Comparison of ENCODE assay signal across 8 cellular contexts in genomic region chr2:10295659-10296058, GRCh38. TPM values are rescaled to one million over a fixed set of nuclear protein-coding genes. Genes with fewer than 3 reads are reported as not detected.
A peak's percentile ranks its signal among the peaks of the same experiment; 100 is the strongest.
DNase-seq lines count a peak whose midpoint lies in the region; ATAC-seq, FAIRE-seq and TF ChIP-seq lines count a peak whose summit lies in the region.
"Not testable (repeated sequence)": the region's sequence is repeated elsewhere in the genome, so short reads cannot be mapped to it uniquely, and the experiment has no call there.

No MANE protein-coding gene starts in this region.

- not testable (repeated sequence) for H3K18ac ChIP-seq in IMR-90 (ENCODE audit: low read depth, low read length); H1 (ENCODE audit: extremely low read depth, low read length); mesenchymal stem cell (ENCODE audit: low read depth in 1 of 2, low read length in 2 of 2); trophoblast cell (ENCODE audit: low read length)

- not testable (repeated sequence) for H3K4ac ChIP-seq in IMR-90 (ENCODE audit: low read depth, low read length); H1 (replicated peaks; ENCODE audit: insufficient read length, low read depth, low read length); mesenchymal stem cell (ENCODE audit: low read depth in 1 of 2, low read length in 2 of 2); trophoblast cell (ENCODE audit: low read depth, low read length)

- not testable (repeated sequence) for H2AFZ ChIP-seq in IMR-90 (replicated peaks; ENCODE audit: low read length, poor library complexity); H1 (ENCODE audit: low read length); mesenchymal stem cell (ENCODE audit: low read depth, low read length); trophoblast cell (ENCODE audit: insufficient read depth, low read length, poor library complexity)

- TF ChIP-seq POLR2A in IMR-90 (IDR thresholded peaks at IDR 0.05; ENCODE audit: low read depth, low read length); H1 (IDR thresholded peaks at IDR 0.05; ENCODE audit: control extremely low read depth in 1 of 2, low read depth in 2 of 2, low read length in 2 of 2): not testable (repeated sequence)

- not testable (repeated sequence) for TF ChIP-seq EP300 in H1 (IDR thresholded peaks at IDR 0.05; ENCODE audit: borderline replicate concordance in 1 of 2, low read depth in 2 of 2, low read length in 2 of 2)

- H3K4me1 ChIP-seq in Caco-2; IMR-90 (ENCODE audit: control insufficient read depth, insufficient read depth, low read length); mesenchymal stem cell (ENCODE audit: control insufficient read depth, insufficient read depth, low read depth, low read length): not testable (repeated sequence)
- peaks cover 0 to 10% (median 4%) of the 10 kb centered on the region in 4 experiments; a peak in 3 of 7 replicates for H3K4me1 ChIP-seq in H1 (replicated peaks in 1 of 4; ENCODE audit: control insufficient read depth in 3 of 4, insufficient read depth in 4 of 4, low read length in 3 of 4)
- H3K4me1 ChIP-seq in trophoblast cell (ENCODE audit: control insufficient read depth in 1 of 2, insufficient read depth in 2 of 2, low read length in 2 of 2) = peaks cover 17% of the 10 kb centered on the region in 2 experiments

- not testable (repeated sequence) for H2BK120ac ChIP-seq in IMR-90 (ENCODE audit: low read depth, low read length); H1 (replicated peaks; ENCODE audit: low read depth, low read length); mesenchymal stem cell (ENCODE audit: low read depth, low read length); trophoblast cell (ENCODE audit: insufficient read depth, low read length, poor library complexity)

- not testable (repeated sequence) for H4K5ac ChIP-seq in IMR-90 (ENCODE audit: low read depth, low read length); H1 (ENCODE audit: insufficient read length, low read depth, low read length)

- TF ChIP-seq RAD21 in IMR-90 (IDR thresholded peaks at IDR 0.05; ENCODE audit: low read length); H1 (IDR thresholded peaks at IDR 0.05 in 1 of 2, conservative IDR thresholded peaks at IDR 0.05 in 1 of 2; ENCODE audit: low read depth in 2 of 2, low read length in 2 of 2): not testable (repeated sequence)

- not testable (repeated sequence) for H3K4me3 ChIP-seq in Caco-2 (ENCODE audit: low read depth, low read length); IMR-90 (ENCODE audit: insufficient read depth, low read depth, low read length); H1 (ENCODE audit: extremely low read depth in 1 of 4, insufficient read depth in 2 of 4, low read depth in 3 of 4, low read length in 4 of 4); mesenchymal stem cell (ENCODE audit: insufficient read depth in 1 of 2, low read depth in 1 of 2, low read length in 2 of 2); trophoblast cell (ENCODE audit: low read depth, low read length)

- H2BK5ac ChIP-seq in IMR-90 (ENCODE audit: low read depth, low read length, poor library complexity, severe bottlenecking); H1 (ENCODE audit: low read depth, low read length); mesenchymal stem cell (ENCODE audit: low read depth, low read length, poor library complexity, severe bottlenecking): not testable (repeated sequence)
- H2BK5ac ChIP-seq in trophoblast cell (ENCODE audit: low read depth, low read length, poor library complexity) = peak overlapping the region; percentile 51

- ATAC-seq in IMR-90 (ENCODE audit: low read depth) = not testable (repeated sequence)

- not testable (repeated sequence) for H3K9ac ChIP-seq in IMR-90 (ENCODE audit: low read depth, low read length); H1 (replicated peaks in 1 of 4; ENCODE audit: extremely low read depth in 1 of 4, low read depth in 3 of 4, low read length in 3 of 4); mesenchymal stem cell (ENCODE audit: low read length); trophoblast cell (ENCODE audit: low read length)

- H3K4me3 Mint-ChIP-seq in CD14-positive monocyte; Caco-2 (ENCODE audit: unreplicated experiment); activated CD4-positive, alpha-beta memory T cell treated with anti-CD3 and anti-CD28 coated beads for 36 hours: not testable (repeated sequence)

- H3K4me1 Mint-ChIP-seq in CD14-positive monocyte = peaks cover 50% of the 10 kb centered on the region
- not testable (repeated sequence) for H3K4me1 Mint-ChIP-seq in Caco-2 (ENCODE audit: low read depth, unreplicated experiment)
- H3K4me1 Mint-ChIP-seq in activated CD4-positive, alpha-beta memory T cell treated with anti-CD3 and anti-CD28 coated beads for 36 hours (ENCODE audit: low read depth) = peaks cover 31% of the 10 kb centered on the region

- not testable (repeated sequence) for H4K20me1 ChIP-seq in IMR-90 (ENCODE audit: insufficient read depth, low read length); H1 (replicated peaks in 1 of 2; ENCODE audit: control insufficient read depth in 1 of 2, insufficient read depth in 2 of 2, low read length in 2 of 2)

- not testable (repeated sequence) for H3K27me3 ChIP-seq in Caco-2 (replicated peaks; ENCODE audit: control insufficient read depth, insufficient read depth, low read length); IMR-90 (ENCODE audit: control insufficient read depth, insufficient read depth, low read length); H1 (replicated peaks in 1 of 4; ENCODE audit: control insufficient read depth in 3 of 4, extremely low read depth in 1 of 4, insufficient read depth in 3 of 4, low read length in 3 of 4); mesenchymal stem cell (ENCODE audit: control insufficient read depth in 1 of 2, insufficient read depth in 1 of 2, low read length in 2 of 2); trophoblast cell (ENCODE audit: insufficient read depth, low read length)

- not testable (repeated sequence) for H3K14ac ChIP-seq in IMR-90 (replicated peaks; ENCODE audit: low read depth, low read length); H1 (ENCODE audit: insufficient read length); mesenchymal stem cell (ENCODE audit: low read length in 2 of 2); trophoblast cell (ENCODE audit: low read length)

- dilution Hi-C loops in IMR-90 (cut with HindIII; ENCODE audit: low sequenced_read_pairs, unreplicated experiment) = not testable (repeated sequence)

- not testable (repeated sequence) for H3K27me3 Mint-ChIP-seq in CD14-positive monocyte (ENCODE audit: low read depth in 3 of 3); Caco-2 (ENCODE audit: insufficient read depth, unreplicated experiment); activated CD4-positive, alpha-beta memory T cell treated with anti-CD3 and anti-CD28 coated beads for 36 hours

- H2AK9ac ChIP-seq in IMR-90 (replicated peaks; ENCODE audit: low read depth, low read length, poor library complexity) = not testable (repeated sequence)

- not testable (repeated sequence) for H3K79me2 ChIP-seq in H1 (ENCODE audit: control insufficient read depth in 1 of 2, insufficient read depth in 2 of 2, low read length in 2 of 2); trophoblast cell (ENCODE audit: control insufficient read depth, insufficient read depth, low read length, poor library complexity)

- H3K9me3 ChIP-seq in Caco-2 = peaks cover 26% of the 10 kb centered on the region
- H3K9me3 ChIP-seq in IMR-90 (ENCODE audit: control insufficient read depth, insufficient read depth, low read length); H1 (ENCODE audit: insufficient read depth in 2 of 2, low read depth in 1 of 2, low read length in 1 of 2); trophoblast cell (ENCODE audit: insufficient read depth, low read depth, low read length): not testable (repeated sequence)
- peaks cover 17% of the 10 kb centered on the region for H3K9me3 ChIP-seq in mesenchymal stem cell (ENCODE audit: control insufficient read depth, low read length)

- not testable (repeated sequence) for H3K36me3 Mint-ChIP-seq in CD14-positive monocyte; Caco-2 (ENCODE audit: insufficient read depth, unreplicated experiment); activated CD4-positive, alpha-beta memory T cell treated with anti-CD3 and anti-CD28 coated beads for 36 hours

- H4K12ac ChIP-seq in trophoblast cell (ENCODE audit: low read depth, low read length) = not testable (repeated sequence)

- not testable (repeated sequence) for H4K91ac ChIP-seq in IMR-90 (ENCODE audit: insufficient read depth, low read depth, low read length); H1 (replicated peaks; ENCODE audit: insufficient read length, low read length); mesenchymal stem cell (ENCODE audit: low read length); trophoblast cell (ENCODE audit: low read depth, low read length)

- H2BK20ac ChIP-seq in IMR-90 (ENCODE audit: low read depth, low read length); H1 (ENCODE audit: low read length): not testable (repeated sequence)

- H3K23me2 ChIP-seq in H1 (ENCODE audit: low read depth, low read length) = not testable (repeated sequence)

- not testable (repeated sequence) for BruUV-seq in Caco-2 (replicated peaks; lab: Mats Ljungman, UMichigan); IMR-90 (replicated peaks; lab: Mats Ljungman, UMichigan)

- not testable (repeated sequence) for H3K23ac ChIP-seq in IMR-90 (ENCODE audit: low read depth, low read length); H1 (ENCODE audit: insufficient read length); mesenchymal stem cell (ENCODE audit: low read length in 2 of 2); trophoblast cell (ENCODE audit: low read length)

- H4K8ac ChIP-seq in IMR-90 (ENCODE audit: low read depth in 2 of 2, low read length in 2 of 2); H1 (ENCODE audit: extremely low read depth, insufficient read depth, low read length); mesenchymal stem cell (ENCODE audit: low read length); trophoblast cell (ENCODE audit: low read depth, low read length): not testable (repeated sequence)

- not testable (repeated sequence) for H3K36me3 ChIP-seq in Caco-2 (ENCODE audit: control insufficient read depth, insufficient read depth, low read length); IMR-90 (ENCODE audit: control insufficient read depth, insufficient read depth, low read length); H1 (ENCODE audit: control insufficient read depth in 2 of 4, insufficient read depth in 4 of 4, low read length in 3 of 4); mesenchymal stem cell (ENCODE audit: control insufficient read depth in 1 of 2, insufficient read depth in 2 of 2, low read depth in 1 of 2, low read length in 2 of 2); trophoblast cell (ENCODE audit: control insufficient read depth in 1 of 2, insufficient read depth in 2 of 2, low read length in 2 of 2)

- H2AK5ac ChIP-seq in IMR-90 (ENCODE audit: low read depth, low read length) = peak overlapping the region; percentile 79; the same call in 1 of the 2 replicates
- not testable (repeated sequence) for H2AK5ac ChIP-seq in H1 (ENCODE audit: low read depth, low read length); mesenchymal stem cell (ENCODE audit: low read length, severe bottlenecking); trophoblast cell (ENCODE audit: low read length)

- no CpG with 5 or more reads among the region's 4 CpGs for WGBS in IMR-90 (ENCODE audit: extremely low coverage in 2 of 2, insufficient read length in 1 of 2), 2 experiments
- 91% methylated on average over 4 of the region's 4 CpGs; no CpG with 5 or more reads in 1 of the 2 experiments for WGBS in H1 (ENCODE audit: extremely low coverage in 1 of 2, insufficient coverage in 1 of 2, insufficient read length in 1 of 2, insufficient replicate concordance in 2 of 2, low coverage in 1 of 2, low lambda C conversion rate in 2 of 2, missing lambda C conversion rate in 1 of 2), 2 experiments
- 90% methylated on average over 2 of the region's 4 CpGs for WGBS in mesenchymal stem cell
- WGBS in trophoblast cell (ENCODE audit: extremely low coverage, insufficient coverage, insufficient read length) = no CpG with 5 or more reads among the region's 4 CpGs

- POLR2A ChIA-PET in Caco-2 (lab: Charles Lee); IMR-90 (lab: Charles Lee; ENCODE audit: unreplicated experiment); activated CD4-positive, alpha-beta memory T cell treated with anti-CD3 and anti-CD28 coated beads for 36 hours (lab: Charles Lee): not testable (repeated sequence)
- POLR2A ChIA-PET in H1 (lab: Charles Lee; ENCODE audit: partially characterized antibody) = interaction anchor here (0.6 to 1.7 kb wide), 3 partner anchors 9 to 125 kb away, joined by 3 to 5 read pairs (median 4); no protein-coding TSS in a partner anchor

- H3K4me2 ChIP-seq in IMR-90 (ENCODE audit: low read depth, low read length); H1 (ENCODE audit: insufficient read depth in 1 of 2, low read depth in 2 of 2, low read length in 2 of 2); mesenchymal stem cell (ENCODE audit: low read length, poor library complexity, severe bottlenecking); trophoblast cell (ENCODE audit: low read length): not testable (repeated sequence)

- not testable (repeated sequence) for DNase-seq in CD14-positive monocyte (ENCODE audit: low spot score); Caco-2; IMR-90; activated CD4-positive, alpha-beta memory T cell treated with anti-CD3 and anti-CD28 coated beads for 36 hours; H1 (ENCODE audit: low read depth in 1 of 2, low spot score in 2 of 2)
- DNase-seq in RKO (ENCODE audit: low spot score) = peak; percentile 23
- DNase-seq in mesenchymal stem cell = peak; percentile 34
- peak in 1 of 2 donors; percentile 49 for DNase-seq in trophoblast cell

- TF ChIP-seq CTCF in CD14-positive monocyte (IDR thresholded peaks at IDR 0.05); Caco-2 (IDR thresholded peaks at IDR 0.05; ENCODE audit: insufficient read depth in 1 of 2, low read depth in 1 of 2, low read length in 1 of 2, severe bottlenecking in 1 of 2, unreplicated experiment in 1 of 2); IMR-90 (conservative IDR thresholded peaks at IDR 0.05; ENCODE audit: low read depth, low read length); H1 (IDR thresholded peaks at IDR 0.05; ENCODE audit: control extremely low read depth in 1 of 3, insufficient read depth in 1 of 3, low read depth in 1 of 3, low read length in 3 of 3): not testable (repeated sequence)

- CTCF ChIA-PET in Caco-2 (lab: Charles Lee) = not testable (repeated sequence)
- CTCF ChIA-PET in IMR-90 (lab: Yijun Ruan, JAX) (interaction anchor here (0.5 to 0.6 kb wide), 2 partner anchors 12 to 24 kb away, joined by 3 to 5 read pairs; no protein-coding TSS in a partner anchor), H1 (lab: Charles Lee; ENCODE audit: partially characterized antibody) (interaction anchor here (0.5 to 2.8 kb wide), 9 partner anchors 7 to 223 kb away, joined by 3 to 12 read pairs (median 3); no protein-coding TSS in a partner anchor)
- CTCF ChIA-PET in activated CD4-positive, alpha-beta memory T cell treated with anti-CD3 and anti-CD28 coated beads for 36 hours (lab: Charles Lee) = interaction anchor here (0.6 to 2.0 kb wide), 2 partner anchors 113 to 123 kb away, joined by 4 to 7 read pairs; no protein-coding TSS in a partner anchor

- in situ Hi-C loops in IMR-90 (cut with MboI; ENCODE audit: low sequenced_read_pairs) = not testable (repeated sequence)

- not testable (repeated sequence) for H3K9me3 Mint-ChIP-seq in CD14-positive monocyte
- H3K9me3 Mint-ChIP-seq in Caco-2 (ENCODE audit: unreplicated experiment) = peaks cover 22% of the 10 kb centered on the region
- peaks cover 10% of the 10 kb centered on the region for H3K9me3 Mint-ChIP-seq in activated CD4-positive, alpha-beta memory T cell treated with anti-CD3 and anti-CD28 coated beads for 36 hours

- not testable (repeated sequence) for H2BK15ac ChIP-seq in IMR-90 (ENCODE audit: low read depth, low read length); H1 (ENCODE audit: low read length); mesenchymal stem cell (ENCODE audit: low read depth, poor library complexity, severe bottlenecking)

- H3K27ac Mint-ChIP-seq in CD14-positive monocyte (peak overlapping the region in 4 of 7 donors; percentile 7 to 69 (median 22)), Caco-2 (ENCODE audit: unreplicated experiment) (peak overlapping the region; percentile 15)
- H3K27ac Mint-ChIP-seq in activated CD4-positive, alpha-beta memory T cell treated with anti-CD3 and anti-CD28 coated beads for 36 hours = peak overlapping the region; percentile 18

- H3K79me1 ChIP-seq in IMR-90 (ENCODE audit: low read depth in 1 of 2, low read length in 2 of 2); H1 (ENCODE audit: low read depth, low read length); mesenchymal stem cell (replicated peaks; ENCODE audit: low read length, poor library complexity, severe bottlenecking): not testable (repeated sequence)
- peaks cover 12% of the 10 kb centered on the region for H3K79me1 ChIP-seq in trophoblast cell (ENCODE audit: low read length)

- not testable (repeated sequence) for H3K27ac ChIP-seq in IMR-90 (ENCODE audit: insufficient read depth, low read length); H1 (ENCODE audit: low read depth, low read length); mesenchymal stem cell (ENCODE audit: low read length, poor library complexity, severe bottlenecking); trophoblast cell (ENCODE audit: low read depth, low read length)

- H3K56ac ChIP-seq in IMR-90 (ENCODE audit: extremely low read depth, insufficient read depth, low read length); H1 (replicated peaks; ENCODE audit: insufficient read length, low read depth, low read length): not testable (repeated sequence)

- not testable (repeated sequence) for H3K9me1 ChIP-seq in IMR-90 (ENCODE audit: insufficient read depth, low read length)

- intact Hi-C loops in CD14-positive monocyte (cut with micrococcal nuclease); Caco-2 (cut with micrococcal nuclease; ENCODE audit: unreplicated experiment); IMR-90 (cut with micrococcal nuclease); activated CD4-positive, alpha-beta memory T cell treated with anti-CD3 and anti-CD28 coated beads for 36 hours (cut with micrococcal nuclease): not testable (repeated sequence)

- not testable (repeated sequence) for H2BK12ac ChIP-seq in H1 (ENCODE audit: low read depth, low read length); mesenchymal stem cell (ENCODE audit: low read length in 2 of 2); trophoblast cell (ENCODE audit: low read length)

- not testable (repeated sequence) for FAIRE-seq in H1 (lab: Jason Lieb, UNC)

RNA-seq across cellular contexts. Expression of gene HPCAL1, which starts 7.0 kb away (rescaled TPM):
- polyA plus RNA-seq in CD14-positive monocyte (10 to 100 TPM; 98.0 to 99.5 TPM), IMR-90 (2012; rRNA removed) (31.0 and 33.7 TPM in 2 replicates), H1 (2011; rRNA removed) (5.8 and 11.5 TPM in 2 replicates)
- total RNA-seq in Caco-2 (2022) (26.3 and 26.9 TPM in 2 replicates), IMR-90 (2012; rRNA removed) (8.2 and 9.4 TPM in 2 replicates)
- 25.5 and 52.7 TPM in 2 replicates for polyA plus RNA-seq in IMR-90 (2012; cell fraction: cytosol; rRNA removed)
- polyA plus RNA-seq in IMR-90 (2012; cell fraction: nucleus; rRNA removed; ENCODE audit: low replicate concordance) = 18.3 and 34.8 TPM in 2 replicates
- total RNA-seq in activated CD4-positive, alpha-beta memory T cell treated with anti-CD3 and anti-CD28 coated beads for 36 hours = 10 to 100 TPM; 82.2 to 82.6 TPM
- total RNA-seq in H1 (2021; fragmentation: NEBNext Ultra II Directional; extraction: Animal tissue kit (Norgen Biotek cat#: 25700)) = 8.6 and 8.7 TPM in 2 replicates
- polyA plus RNA-seq in H1 (2011; cell fraction: cytosol; rRNA removed) = 5.9 TPM
- 9.7 TPM for polyA plus RNA-seq in H1 (2011; cell fraction: nucleus; rRNA removed)
- polyA plus RNA-seq in H1 (2012, experiment 1 of 2) = 4.4 to 8.2 TPM (median 6.6 TPM) in 4 replicates
- polyA plus RNA-seq in H1 (2012, experiment 2 of 2) = 6.9 TPM
- polyA plus RNA-seq in H1 (2013, experiment 1 of 2) = 7.8 TPM
- polyA plus RNA-seq in H1 (2013, experiment 2 of 2) = 8.1 TPM
- 2.1 and 2.6 TPM in 2 replicates for polyA minus RNA-seq in H1 (2011; rRNA and poly(A)+ RNA removed)
- 4.3 TPM for polyA minus RNA-seq in H1 (2011; cell fraction: cytosol; rRNA and poly(A)+ RNA removed)
- polyA minus RNA-seq in H1 (2011; cell fraction: nucleus; rRNA and poly(A)+ RNA removed) = 3.9 TPM
- polyA plus RNA-seq in mesenchymal stem cell (2013, experiment 1 of 2) = 35.6 TPM
- polyA plus RNA-seq in mesenchymal stem cell (2013, experiment 2 of 2) = 36.5 TPM
- polyA plus RNA-seq in trophoblast cell (2013) = 124 and 139 TPM in 2 replicates
